In genomic region chr16:23848958-23849357, GRCh38 we compare ENCODE assay signal across 1 cellular context.
TF ChIP-seq lines count a peak whose summit lies in the region.

No MANE protein-coding gene starts in this region.

TF ChIP-seq in GM12878, 131 proteins besides CTCF, POLR2A, EP300 and RAD21 (continued from another document):
- TF ChIP-seq ZBTB40 (IDR thresholded peaks at IDR 0.05; ENCODE audit: borderline replicate concordance): no peak
- no peak for TF ChIP-seq ZZZ3 (IDR thresholded peaks at IDR 0.05; ENCODE audit: control insufficient read depth, insufficient read length, low read depth)
- TF ChIP-seq SREBF2 (IDR thresholded peaks at IDR 0.05; ENCODE audit: low read length): no peak
- TF ChIP-seq SUPT20H (IDR thresholded peaks at IDR 0.05; ENCODE audit: borderline replicate concordance, control insufficient read depth, low read depth, low read length): no peak
- 0 out of 2 replicates have a peak, but pooled peaks have one; percentile 42 for TF ChIP-seq NR2F1 (conservative IDR thresholded peaks at IDR 0.05)
- peak; percentile 54 for TF ChIP-seq IKZF1 (conservative IDR thresholded peaks at IDR 0.05)
- TF ChIP-seq FOXM1 (IDR thresholded peaks at IDR 0.05; ENCODE audit: low read depth, low read length): peak; percentile 59; the same call in 1 of the 2 replicates
- no peak for TF ChIP-seq NKRF (conservative IDR thresholded peaks at IDR 0.05)
- peak; percentile 51 for TF ChIP-seq MEF2B (IDR thresholded peaks at IDR 0.05; ENCODE audit: partially characterized antibody, poor library complexity, severe bottlenecking)
- TF ChIP-seq ETV6 (conservative IDR thresholded peaks at IDR 0.05 in 1 of 2, IDR thresholded peaks at IDR 0.05 in 1 of 2; ENCODE audit: borderline replicate concordance in 1 of 2, low read depth in 1 of 2): peak in 1 of 2 experiments; percentile 45; a peak in 1 of 4 replicates
- peak; percentile 65; the same call in 1 of the 2 replicates for TF ChIP-seq ATF2 (IDR thresholded peaks at IDR 0.05; ENCODE audit: low read length)
- no peak for TF ChIP-seq CUX1 (IDR thresholded peaks at IDR 0.05; ENCODE audit: insufficient replicate concordance, low read depth, low read length)
- no peak for TF ChIP-seq ZNF687 (IDR thresholded peaks at IDR 0.05)
- no peak for TF ChIP-seq CBX5 (IDR thresholded peaks at IDR 0.05; ENCODE audit: low read depth)
- TF ChIP-seq IKZF2 (IDR thresholded peaks at IDR 0.05): peak in 1 of 2 experiments; percentile 12; a peak in 1 of 4 replicates
- peak; percentile 88; the same call in 1 of the 2 replicates for TF ChIP-seq MTA3 (IDR thresholded peaks at IDR 0.05; ENCODE audit: borderline replicate concordance, low read length)
- no peak for TF ChIP-seq NFXL1 (IDR thresholded peaks at IDR 0.05; ENCODE audit: borderline replicate concordance)
- TF ChIP-seq KDM1A (IDR thresholded peaks at IDR 0.05; ENCODE audit: borderline replicate concordance): no peak
- TF ChIP-seq EED (IDR thresholded peaks at IDR 0.05; ENCODE audit: low read depth): peak; percentile 47; the same call in 1 of the 2 replicates
- no peak for TF ChIP-seq ZNF24 (IDR thresholded peaks at IDR 0.05)
- TF ChIP-seq RBBP5 (conservative IDR thresholded peaks at IDR 0.05): no peak
- peak; percentile 94 for TF ChIP-seq MEF2A (IDR thresholded peaks at IDR 0.05; ENCODE audit: insufficient read depth, low read depth, low read length)
- TF ChIP-seq ZBED1 (IDR thresholded peaks at IDR 0.05; ENCODE audit: borderline replicate concordance): peak; percentile 56; the same call in 1 of the 2 replicates
- TF ChIP-seq NFIC (IDR thresholded peaks at IDR 0.05; ENCODE audit: low read depth, low read length): peak; percentile 58; the same call in 1 of the 2 replicates
- no peak for TF ChIP-seq RELB (IDR thresholded peaks at IDR 0.05; ENCODE audit: low read depth)
- TF ChIP-seq TAF1 (IDR thresholded peaks at IDR 0.05; ENCODE audit: borderline replicate concordance, low read depth, low read length): 0 out of 2 replicates have a peak, but pooled peaks have one; percentile 27
- 0 out of 2 replicates have a peak, but pooled peaks have one; percentile 53 for TF ChIP-seq CREB1 (IDR thresholded peaks at IDR 0.05; ENCODE audit: low read depth)
- no peak for TF ChIP-seq MYC (IDR thresholded peaks at IDR 0.05; ENCODE audit: insufficient read depth, insufficient read length, insufficient replicate concordance, low read length, severe bottlenecking)
- TF ChIP-seq TBL1XR1 (IDR thresholded peaks at IDR 0.05; ENCODE audit: low read depth, low read length): peak; percentile 51; the same call in 1 of the 2 replicates
- peak; percentile 88 for TF ChIP-seq RUNX3 (IDR thresholded peaks at IDR 0.05; ENCODE audit: low read length)
- no peak for TF ChIP-seq NR2C2 (IDR thresholded peaks at IDR 0.05; ENCODE audit: borderline replicate concordance, control insufficient read depth, insufficient read length, low read depth)
